In genomic region chr4:176565044-176565443, GRCh38 we compare ENCODE assay signal across 26 cellular contexts.
A peak's percentile ranks its signal among the peaks of the same experiment; 100 is the strongest.
DNase-seq lines count a peak whose midpoint lies in the region; ATAC-seq, FAIRE-seq and TF ChIP-seq lines count a peak whose summit lies in the region.
"Had no signal": no experiment of that assay in that cellular context is flagged by ENCODE, and none has a peak within 500 bp of the region (broad histone marks: within the 10 kb centered on the region; RNA-seq: fewer than 3 reads in every experiment).

No MANE protein-coding gene starts in this region.

- CTCF ChIA-PET in A549 (lab: Yijun Ruan, JAX) = no interaction called here

- H3K4me3 ChIP-seq in A549 (no peak overlapping the region), fibroblast of mammary gland (ENCODE audit: control insufficient read depth, low read depth, low read length) (no peak overlapping the region), upper lobe of right lung (no peak overlapping the region)
- H3K4me3 ChIP-seq: PC-9, SJSA1 had no signal

- no peak for TF ChIP-seq RAD21 in A549 (conservative IDR thresholded peaks at IDR 0.05 in 1 of 2, IDR thresholded peaks at IDR 0.05 in 1 of 2)

- H3K4me1 ChIP-seq in A549 (peaks cover 17% of the 10 kb centered on the region), upper lobe of right lung (no peaks in the 10 kb centered on the region)
- H3K4me1 ChIP-seq: SJSA1 had no signal

- H3K36me3 ChIP-seq in upper lobe of right lung = no peaks in the 10 kb centered on the region
- H3K36me3 ChIP-seq: SJSA1 had no signal

- ATAC-seq in A549 (no peak), upper lobe of right lung (no peak)

- TF ChIP-seq CTCF in A549 (IDR thresholded peaks at IDR 0.05) = no peak
- no peak for TF ChIP-seq CTCF in fibroblast of mammary gland (conservative IDR thresholded peaks at IDR 0.05; ENCODE audit: control insufficient read depth, insufficient read depth, low read depth, low read length)
- no peak for TF ChIP-seq CTCF in upper lobe of right lung (IDR thresholded peaks at IDR 0.05)

- intact Hi-C loops in upper lobe of right lung (cut with DNase I) = no loop called here

- H3K27ac ChIP-seq in A549 (peak overlapping the region; percentile 42 to 63; a peak in 5 of 6 replicates), upper lobe of right lung (no peak overlapping the region)
- H3K27ac ChIP-seq: HL-60, PC-9, SJSA1 had no signal

- 79% methylated on average over 2 of the region's 2 CpGs for WGBS in A549 (ENCODE audit: missing lambda C conversion rate)

- POLR2A ChIA-PET in A549 (lab: Yijun Ruan, JAX) = no interaction called here

- no peaks in the 10 kb centered on the region for H3K27me3 ChIP-seq in upper lobe of right lung
- H3K27me3 ChIP-seq: SJSA1 had no signal

- no peak for TF ChIP-seq POLR2A in A549 (IDR thresholded peaks at IDR 0.05; ENCODE audit: low read length)

- no peak for TF ChIP-seq EP300 in A549 (IDR thresholded peaks at IDR 0.05)

- DNase-seq in A549 (ENCODE audit: low read depth in 1 of 2, low spot score in 1 of 2) (peak in 1 of 2 experiments; percentile 14), EL (peak; percentile 17), M059J (ENCODE audit: low read depth) (peak; percentile 15), fibroblast of mammary gland (ENCODE audit: low read depth) (peak; percentile 43), upper lobe of right lung (no peak), NCI-H2196 treated with DMSO at 0.1 percent for 48 hours (lab: John Stamatoyannopoulos, UW; ENCODE audit: unreplicated experiment) (no peak), hepatic stellate cell (ENCODE audit: low spot score) (no peak)
- DNase-seq: 8988T, DMS153, GF-D8, Karpas-422, MV-4-11, NCI-H1105, NCI-H1436 treated with DMSO at 0.1 percent for 48 hours, NCI-H1930, NCI-H2107, NCI-H446 treated with DMSO at 0.1 percent for 48 hours, NCI-H526 treated with DMSO at 0.1 percent for 48 hours, PC-9, Right ventricle myocardium superior, RPMI8226 had no signal

- FAIRE-seq in A549 (lab: Jason Lieb, UNC) = no peak
- FAIRE-seq: GM12891, GM19239, H54 had no signal

- H3K4me2 ChIP-seq in A549 = 0 out of 3 replicates have a peak overlapping the region, but pooled peaks have one; percentile 13
- H3K4me2 ChIP-seq: PC-9 had no signal

- H3K9me3 ChIP-seq in A549 (no peaks in the 10 kb centered on the region), upper lobe of right lung (no peaks in the 10 kb centered on the region)
- H3K9me3 ChIP-seq: SJSA1 had no signal

TF ChIP-seq in A549, 52 proteins besides CTCF, POLR2A, EP300 and RAD21:
- TF ChIP-seq PBX3 (IDR thresholded peaks at IDR 0.05) (no peak), HOXA7 (CRISPR knock-in tag; IDR thresholded peaks at IDR 0.05) (no peak), REST (IDR thresholded peaks at IDR 0.05) (no peak), JUNB (IDR thresholded peaks at IDR 0.05) (0 out of 2 replicates have a peak, but pooled peaks have one; percentile 33), FOSL2 (IDR thresholded peaks at IDR 0.05) (no peak), FOSL2 (CRISPR knock-in tag; IDR thresholded peaks at IDR 0.05) (peak; percentile 72), GATA3 (IDR thresholded peaks at IDR 0.05; ENCODE audit: borderline replicate concordance) (no peak)

Comparison
In these comparisons a context has a peak if more than half of its experiments do, and no peak if none do; other contexts are left out.
1. DNase-seq: peak in EL (single experiment), M059J (single experiment) and fibroblast of mammary gland (single experiment); none in upper lobe of right lung (single experiment), NCI-H2196 treated with DMSO at 0.1 percent for 48 hours (single experiment) and hepatic stellate cell (single experiment).